Comparison of ENCODE assay signal across 8 cellular contexts in genomic region chr3:51940648-51941421, GRCh38. TPM values are rescaled to one million over a fixed set of nuclear protein-coding genes. Genes with fewer than 3 reads are reported as not detected.
DNase-seq lines count a peak whose midpoint lies in the region; ATAC-seq lines count a peak whose summit lies in the region.

No MANE protein-coding gene starts in this region.

- no peaks in the 10 kb centered on the region for H3K9me3 ChIP-seq in iPS DF 6.9 (ENCODE audit: control insufficient read depth, insufficient read depth, low read length)

- peak overlapping the region; percentile 83 for H3K4me3 Mint-ChIP-seq in activated CD4-positive, alpha-beta memory T cell treated with anti-CD3 and anti-CD28 coated beads, Interleukin-2, amount 10 ng/mL, durations not matched to agents 7 days and 5 days
- H3K4me3 Mint-ChIP-seq in stimulated activated effector memory CD8-positive, alpha-beta T cell treated with anti-CD3 and anti-CD28 coated beads, Interleukin-12 subunit alpha, Interleukin-12 subunit beta, amount 100 ng/mL, for 72 hours, result peak overlapping the region; percentile 85

- H3K4me1 Mint-ChIP-seq in activated CD4-positive, alpha-beta memory T cell treated with anti-CD3 and anti-CD28 coated beads, Interleukin-2, amount 10 ng/mL, durations not matched to agents 7 days and 5 days, result peaks cover 33% of the 10 kb centered on the region
- H3K4me1 Mint-ChIP-seq in stimulated activated effector memory CD8-positive, alpha-beta T cell treated with anti-CD3 and anti-CD28 coated beads, Interleukin-12 subunit alpha, Interleukin-12 subunit beta, amount 100 ng/mL, for 72 hours, result peaks cover 34% of the 10 kb centered on the region

- H3K27ac Mint-ChIP-seq in activated CD4-positive, alpha-beta memory T cell treated with anti-CD3 and anti-CD28 coated beads, Interleukin-2, amount 10 ng/mL, durations not matched to agents 7 days and 5 days, result peak overlapping the region; percentile 55
- peak overlapping the region; percentile 20 for H3K27ac Mint-ChIP-seq in stimulated activated effector memory CD8-positive, alpha-beta T cell treated with anti-CD3 and anti-CD28 coated beads, Interleukin-12 subunit alpha, Interleukin-12 subunit beta, amount 100 ng/mL, for 72 hours

- POLR2A ChIA-PET in activated CD4-positive, alpha-beta memory T cell treated with anti-CD3 and anti-CD28 coated beads, Interleukin-2, amount 10 ng/mL, durations not matched to agents 7 days and 5 days (lab: Charles Lee), result interaction anchor here (0.7 to 4.2 kb wide), 8 partner anchors 8 to 338 kb away, joined by 3 to 37 read pairs (median 8); partner anchors contain the start of genes ABHD14A, ABHD14B, ACY1 and RPL29

- H3K36me3 ChIP-seq in H7 (replicated peaks; ENCODE audit: control insufficient read depth, insufficient read depth, low read length) (peaks cover 23% of the 10 kb centered on the region), iPS DF 6.9 (ENCODE audit: control insufficient read depth, insufficient read depth, low read length) (peaks cover 21% of the 10 kb centered on the region)

- peaks cover 4% of the 10 kb centered on the region for H3K4me1 ChIP-seq in iPS DF 6.9 (ENCODE audit: control insufficient read depth, insufficient read depth, low read length)

- H3K27me3 ChIP-seq in H7 (ENCODE audit: control insufficient read depth, insufficient read depth, low read length) (no peaks in the 10 kb centered on the region), iPS DF 6.9 (ENCODE audit: control insufficient read depth, insufficient read depth, low read length) (no peaks in the 10 kb centered on the region)

- H3K36me3 Mint-ChIP-seq in activated CD4-positive, alpha-beta memory T cell treated with anti-CD3 and anti-CD28 coated beads, Interleukin-2, amount 10 ng/mL, durations not matched to agents 7 days and 5 days (ENCODE audit: low read depth), result peaks cover 11% of the 10 kb centered on the region
- peaks cover 32% of the 10 kb centered on the region for H3K36me3 Mint-ChIP-seq in stimulated activated effector memory CD8-positive, alpha-beta T cell treated with anti-CD3 and anti-CD28 coated beads, Interleukin-12 subunit alpha, Interleukin-12 subunit beta, amount 100 ng/mL, for 72 hours

- DNase-seq in H7 (no peak), iPS DF 6.9 (ENCODE audit: low read depth, low spot score) (no peak), NCI-H187 (lab: John Stamatoyannopoulos, UW) (no peak), NCI-H1092 treated with DMSO at 0.1 percent for 48 hours (lab: John Stamatoyannopoulos, UW) (no peak)
- no peak for DNase-seq in activated CD4-positive, alpha-beta memory T cell treated with anti-CD3 and anti-CD28 coated beads, Interleukin-2, amount 10 ng/mL, durations not matched to agents 7 days and 5 days
- DNase-seq in stimulated activated effector memory CD8-positive, alpha-beta T cell treated with anti-CD3 and anti-CD28 coated beads, Interleukin-12 subunit alpha, Interleukin-12 subunit beta, amount 100 ng/mL, for 72 hours (ENCODE audit: low spot score in 2 of 2), result no peak
- no peak for DNase-seq in stimulated activated CD4-positive, alpha-beta T cell treated with anti-CD3 and anti-CD28 coated beads, Interleukin-12 subunit alpha, Interleukin-12 subunit beta, amount 100 ng/mL, for 4 hours

- H3K4me3 ChIP-seq in H7 (ENCODE audit: insufficient read depth, low read depth, low read length) (peak overlapping the region; percentile 91), iPS DF 6.9 (ENCODE audit: low read length) (peak overlapping the region; percentile 66; the same call in 1 of the 2 replicates)

- 100% methylated on average over 1 of the region's 11 CpGs for WGBS in iPS DF 6.9 (ENCODE audit: insufficient coverage, insufficient read length)

- H3K9me3 Mint-ChIP-seq in activated CD4-positive, alpha-beta memory T cell treated with anti-CD3 and anti-CD28 coated beads, Interleukin-2, amount 10 ng/mL, durations not matched to agents 7 days and 5 days, result no peaks in the 10 kb centered on the region
- H3K9me3 Mint-ChIP-seq in stimulated activated effector memory CD8-positive, alpha-beta T cell treated with anti-CD3 and anti-CD28 coated beads, Interleukin-12 subunit alpha, Interleukin-12 subunit beta, amount 100 ng/mL, for 72 hours, result no peaks in the 10 kb centered on the region

- ATAC-seq in stimulated activated effector memory CD8-positive, alpha-beta T cell treated with anti-CD3 and anti-CD28 coated beads, Interleukin-12 subunit alpha, Interleukin-12 subunit beta, amount 100 ng/mL, for 72 hours, result no peak
- ATAC-seq in GM18907 (IDR thresholded peaks at IDR 0.05; ENCODE audit: unreplicated experiment), result no peak

- H3K27ac ChIP-seq in iPS DF 6.9 (ENCODE audit: low read length), result no peak overlapping the region

- CTCF ChIA-PET in activated CD4-positive, alpha-beta memory T cell treated with anti-CD3 and anti-CD28 coated beads, Interleukin-2, amount 10 ng/mL, durations not matched to agents 7 days and 5 days (lab: Charles Lee), result interaction anchor here (1.1 to 3.5 kb wide), 12 partner anchors 14 to 259 kb away, joined by 3 to 52 read pairs (median 6); partner anchors contain the start of genes ABHD14A, ABHD14B, ACY1 and DUSP7

- H3K27me3 Mint-ChIP-seq in activated CD4-positive, alpha-beta memory T cell treated with anti-CD3 and anti-CD28 coated beads, Interleukin-2, amount 10 ng/mL, durations not matched to agents 7 days and 5 days, result no peaks in the 10 kb centered on the region

RNA-seq across cellular contexts. Expression of gene RRP9, which starts 0.9 kb away (rescaled TPM):
- 62.0 and 80.6 TPM in 2 replicates for total RNA-seq in H7 (2014; rRNA removed; shearing (Covaris generic))
- total RNA-seq in activated CD4-positive, alpha-beta memory T cell treated with anti-CD3 and anti-CD28 coated beads, Interleukin-2, amount 10 ng/mL, durations not matched to agents 7 days and 5 days, result 10 to 100 TPM; 16.8 to 17.5 TPM

RNA-seq across cellular contexts. Expression of gene PARP3, which starts 1.3 kb away (rescaled TPM):
- 3.2 and 5.5 TPM in 2 replicates for total RNA-seq in H7 (2014; rRNA removed; shearing (Covaris generic))
- total RNA-seq in activated CD4-positive, alpha-beta memory T cell treated with anti-CD3 and anti-CD28 coated beads, Interleukin-2, amount 10 ng/mL, durations not matched to agents 7 days and 5 days, result 10 to 100 TPM; 13.2 to 13.9 TPM

RNA-seq across cellular contexts. Expression of gene GPR62, which starts 14.3 kb away (rescaled TPM):
- total RNA-seq in H7 (2014; rRNA removed; shearing (Covaris generic)), result 0.14 TPM in 1 of 2 replicates, not detected in the other
- not detected for total RNA-seq in activated CD4-positive, alpha-beta memory T cell treated with anti-CD3 and anti-CD28 coated beads, Interleukin-2, amount 10 ng/mL, durations not matched to agents 7 days and 5 days

RNA-seq across cellular contexts. Expression of gene PCBP4, which starts 26.4 kb away (rescaled TPM):
- 29.4 and 48.1 TPM in 2 replicates for total RNA-seq in H7 (2014; rRNA removed; shearing (Covaris generic))
- 10 to 100 TPM; 31.0 to 34.2 TPM for total RNA-seq in activated CD4-positive, alpha-beta memory T cell treated with anti-CD3 and anti-CD28 coated beads, Interleukin-2, amount 10 ng/mL, durations not matched to agents 7 days and 5 days

RNA-seq across cellular contexts. Expression of gene ABHD14B, which starts 33.0 kb away (rescaled TPM):
- total RNA-seq in H7 (2014; rRNA removed; shearing (Covaris generic)), result 20.8 and 24.3 TPM in 2 replicates
- 10 to 100 TPM; 57.4 to 58.1 TPM for total RNA-seq in activated CD4-positive, alpha-beta memory T cell treated with anti-CD3 and anti-CD28 coated beads, Interleukin-2, amount 10 ng/mL, durations not matched to agents 7 days and 5 days
